In the genomic region with DNA sequence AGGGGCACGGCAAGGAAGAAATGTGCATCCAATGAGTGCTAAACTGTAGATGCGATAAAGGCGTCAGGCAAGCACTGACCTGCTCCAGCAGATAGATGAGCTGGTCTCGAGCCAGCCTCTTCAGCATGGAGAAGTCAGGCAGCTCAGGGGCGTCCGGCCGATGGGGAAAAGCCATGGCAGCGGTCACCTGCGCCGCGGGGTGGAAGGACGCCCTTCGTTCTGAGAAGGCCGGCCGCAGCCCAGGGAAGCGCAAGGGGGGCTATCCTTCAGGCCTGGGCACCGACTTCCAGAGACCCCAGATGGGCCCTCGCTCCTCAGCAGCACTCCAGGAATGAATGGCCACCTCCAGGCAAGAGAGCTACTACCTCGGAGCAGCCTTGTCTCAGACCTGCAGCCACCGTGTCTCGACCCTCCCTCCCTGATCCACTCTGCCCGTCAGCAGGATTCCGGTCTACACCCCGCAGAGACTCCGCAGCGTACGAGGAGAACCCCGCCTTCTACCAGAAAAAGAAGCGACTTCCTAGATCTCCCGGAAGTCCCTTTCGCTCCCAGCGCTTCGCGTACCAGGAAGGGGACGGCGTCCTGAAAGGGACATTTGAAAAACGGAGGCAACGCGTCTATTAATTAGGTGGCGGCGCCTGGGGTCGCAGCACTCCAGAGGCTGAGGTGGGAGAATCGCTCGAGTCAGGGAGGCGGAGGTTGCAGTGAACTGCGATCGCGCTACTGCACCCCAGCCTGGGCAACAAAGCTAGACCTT, we compare ENCODE assay signal across 8 cellular contexts. TPM values are rescaled to one million over a fixed set of nuclear protein-coding genes. Genes with fewer than 3 reads are reported as not detected.
DNase-seq lines count a peak whose midpoint lies in the region; ATAC-seq, FAIRE-seq and TF ChIP-seq lines count a peak whose summit lies in the region.

VPS33B (minus strand) TSS at position 520 of the 757 bp plus-strand sequence; CDS start at position 175, 345 bp downstream.

- peak; percentile 84 for TF ChIP-seq POLR2A in GM12892 (IDR thresholded peaks at IDR 0.05; ENCODE audit: low read depth, low read length)

- ATAC-seq in HG02943 (IDR thresholded peaks at IDR 0.05; ENCODE audit: low read depth, unreplicated experiment) (peak; percentile 68), HG02970 (IDR thresholded peaks at IDR 0.05; ENCODE audit: low FRiP score, unreplicated experiment) (no peak)

- H3K4me3 ChIP-seq in astrocyte of the cerebellum (ENCODE audit: low read depth, low read length): peak within 1 kb of the TSS; percentile 97

- peak; percentile 77 for FAIRE-seq in GM12892 (lab: Jason Lieb, UNC)

- in situ Hi-C loops in astrocyte of the cerebellum (cut with HindIII; ENCODE audit: low sequenced_read_pairs): no loop called here

- TF ChIP-seq CTCF in astrocyte of the cerebellum (IDR thresholded peaks at IDR 0.05; ENCODE audit: low read depth, low read length, missing control alignments): no peak

- DNase-seq in GM12892 (ENCODE audit: insufficient read length) (peak; percentile 53), NCI-H1930 (lab: John Stamatoyannopoulos, UW) (peak; percentile 72 to 81), T-helper 22 cell (ENCODE audit: low read depth) (peak; percentile 75), astrocyte of the cerebellum (ENCODE audit: low read depth) (peak; percentile 55), hippocampal formation (lab: John Stamatoyannopoulos, UW) (peak; percentile 74 to 83), retina (peak; percentile 95)

RNA-seq across cellular contexts. Expression of gene VPS33B, which starts in this region (rescaled TPM):
- polyA plus RNA-seq in GM12892 (2012; ENCODE audit: missing spikeins): 18.5 TPM
